Comparison of ENCODE assay signal across 1 cellular context in genomic region chr2:98454073-98454472, GRCh38.
TF ChIP-seq lines count a peak whose summit lies in the region.

No MANE protein-coding gene starts in this region.

TF ChIP-seq in GM12878, 131 proteins besides CTCF, POLR2A, EP300 and RAD21:
- TF ChIP-seq SMARCA5 (IDR thresholded peaks at IDR 0.05) (peak; percentile 37; the same call in 1 of the 2 replicates), HDAC6 (IDR thresholded peaks at IDR 0.05; ENCODE audit: unreplicated experiment) (no peak)
